In genomic region chr11:98003606-98004371, GRCh38 we compare ENCODE assay signal across 16 cellular contexts.
"Had no signal": no experiment of that assay in that cellular context is flagged by ENCODE, and none has a peak within 500 bp of the region (broad histone marks: within the 10 kb centered on the region; RNA-seq: fewer than 3 reads in every experiment).

No MANE protein-coding gene starts in this region.

- H3K4me1 Mint-ChIP-seq: activated CD4-positive, alpha-beta T cell treated with anti-CD3 and anti-CD28 coated beads, Interleukin-2, amount 10 ng/mL, durations not matched to agents 7 days and 5 days; naive thymus-derived CD8-positive, alpha-beta T cell had no signal

- H3K9me3 ChIP-seq: body of pancreas, gastrocnemius medialis, left lung had no signal

- H3K4me3 Mint-ChIP-seq: activated CD4-positive, alpha-beta T cell treated with anti-CD3 and anti-CD28 coated beads, Interleukin-2, amount 10 ng/mL, durations not matched to agents 7 days and 5 days; activated T-cell treated with anti-CD3 and anti-CD28 coated beads, Interleukin-2, amount 50 U/mL, for 72 hours; naive thymus-derived CD8-positive, alpha-beta T cell; stimulated activated naive CD8-positive, alpha-beta T cell treated with anti-CD3 and anti-CD28 coated beads, Interleukin-15, Interleukin-2, amounts not matched to agents 100 ng/mL and 50 ng/mL, for 24 hours; type B pancreatic cell had no signal

- DNase-seq: activated CD4-positive, alpha-beta T cell treated with anti-CD3 and anti-CD28 coated beads, Interleukin-2, amount 10 ng/mL, durations not matched to agents 7 days and 5 days; activated CD8-positive, alpha-beta memory T cell treated with anti-CD3 and anti-CD28 coated beads, Interleukin-2, amount 50 U/mL, for 48 hours; activated gamma-delta T cell; activated T-cell treated with anti-CD3 and anti-CD28 coated beads, Interleukin-2, amount 50 U/mL, for 72 hours; body of pancreas; caudate nucleus; gastrocnemius medialis; kidney; left lung; naive thymus-derived CD8-positive, alpha-beta T cell; right cardiac atrium; SW 1271 had no signal

- H3K4me3 ChIP-seq: body of pancreas, coronary artery, gastrocnemius medialis, left lung had no signal

- H3K27me3 Mint-ChIP-seq: activated CD4-positive, alpha-beta T cell treated with anti-CD3 and anti-CD28 coated beads, Interleukin-2, amount 10 ng/mL, durations not matched to agents 7 days and 5 days; naive thymus-derived CD8-positive, alpha-beta T cell; stimulated activated naive CD8-positive, alpha-beta T cell treated with anti-CD3 and anti-CD28 coated beads, Interleukin-15, Interleukin-2, amounts not matched to agents 100 ng/mL and 50 ng/mL, for 24 hours; type B pancreatic cell had no signal

- H3K27ac Mint-ChIP-seq: activated CD4-positive, alpha-beta T cell treated with anti-CD3 and anti-CD28 coated beads, Interleukin-2, amount 10 ng/mL, durations not matched to agents 7 days and 5 days; activated naive CD4-positive, alpha-beta T cell treated with anti-CD3 and anti-CD28 coated beads, Interleukin-2, amount 50 U/mL, for 72 hours; activated T-cell treated with anti-CD3 and anti-CD28 coated beads, Interleukin-2, amount 50 U/mL, for 72 hours; naive thymus-derived CD8-positive, alpha-beta T cell; stimulated activated naive CD8-positive, alpha-beta T cell treated with anti-CD3 and anti-CD28 coated beads, Interleukin-15, Interleukin-2, amounts not matched to agents 100 ng/mL and 50 ng/mL, for 24 hours; type B pancreatic cell had no signal

- H3K27ac ChIP-seq: body of pancreas, coronary artery, gastrocnemius medialis, left lung had no signal

- H3K4me1 ChIP-seq: body of pancreas, gastrocnemius medialis, left lung had no signal

- H3K27me3 ChIP-seq: body of pancreas, gastrocnemius medialis, left lung had no signal

- H3K9me3 Mint-ChIP-seq: type B pancreatic cell had no signal

- H3K36me3 ChIP-seq: gastrocnemius medialis, left lung had no signal

- H3K36me3 Mint-ChIP-seq: activated naive CD4-positive, alpha-beta T cell treated with anti-CD3 and anti-CD28 coated beads, Interleukin-2, amount 50 U/mL, for 72 hours; naive thymus-derived CD8-positive, alpha-beta T cell; type B pancreatic cell had no signal
